ENCODE assay signal across 8 cellular contexts in the genomic region with DNA sequence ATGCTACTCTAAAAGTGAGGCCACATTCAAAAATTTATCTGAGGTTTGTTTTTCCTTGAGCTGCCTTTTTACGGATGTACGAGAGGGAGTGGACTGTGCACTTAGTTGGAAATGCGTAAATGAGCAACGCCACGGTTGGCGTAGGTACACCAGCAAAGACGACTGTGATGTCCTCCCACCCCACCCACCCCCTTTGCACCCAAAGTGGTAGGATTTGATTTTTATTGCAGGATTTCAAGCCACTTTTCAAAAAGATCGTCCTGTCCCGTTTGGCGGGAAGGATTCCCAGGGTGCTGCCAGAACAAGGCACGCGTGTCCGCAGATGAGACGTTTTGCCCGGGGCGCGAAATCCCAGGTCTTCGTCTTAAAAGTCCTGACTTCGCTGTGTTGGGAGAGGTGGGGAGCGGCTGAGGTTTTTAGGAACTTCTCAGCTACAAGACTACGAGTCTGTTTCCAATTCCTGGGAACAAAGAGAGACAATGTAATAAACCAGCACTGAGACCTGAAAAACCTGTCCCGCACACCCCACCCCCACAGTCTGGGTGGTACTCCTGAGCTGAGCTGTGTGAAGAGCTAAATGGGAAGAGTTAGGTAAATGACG. TPM values are rescaled to one million over a fixed set of nuclear protein-coding genes. Genes with fewer than 3 reads are reported as not detected.
DNase-seq lines count a peak whose midpoint lies in the region; TF ChIP-seq lines count a peak whose summit lies in the region.

No MANE protein-coding gene starts in this region.

- H3K36me3 Mint-ChIP-seq in dendritic cell treated with granulocyte-macrophage colony-stimulating factor and Interleukin-4, amounts not matched to agents 40 ng/mL and 50 ng/mL, for 4 days (ENCODE audit: low read depth): peaks cover 15% of the 10 kb centered on the region
- H3K36me3 Mint-ChIP-seq in mesothelial cell of epicardium: no peaks in the 10 kb centered on the region

- H3K9me3 Mint-ChIP-seq in dendritic cell treated with granulocyte-macrophage colony-stimulating factor and Interleukin-4, amounts not matched to agents 40 ng/mL and 50 ng/mL, for 4 days: no peaks in the 10 kb centered on the region
- no peaks in the 10 kb centered on the region for H3K9me3 Mint-ChIP-seq in mesothelial cell of epicardium

- peak overlapping the region; percentile 78 to 89 for H3K27ac ChIP-seq in uterus

- peaks cover 28% of the 10 kb centered on the region for H3K4me1 Mint-ChIP-seq in dendritic cell treated with granulocyte-macrophage colony-stimulating factor and Interleukin-4, amounts not matched to agents 40 ng/mL and 50 ng/mL, for 4 days (ENCODE audit: low read depth)
- peaks cover 36% of the 10 kb centered on the region for H3K4me1 Mint-ChIP-seq in mesothelial cell of epicardium

- no peaks in the 10 kb centered on the region for H3K27me3 ChIP-seq in uterus

- intact Hi-C loops in dendritic cell treated with granulocyte-macrophage colony-stimulating factor and Interleukin-4, amounts not matched to agents 40 ng/mL and 50 ng/mL, for 4 days (cut with micrococcal nuclease): loop anchor here (1.0 kb wide), 2 partner anchors 48 to 577 kb away; no protein-coding TSS in a partner anchor
- intact Hi-C loops in uterus (cut with DNase I; ENCODE audit: low total_unique reads): no loop called here

- H3K9me3 ChIP-seq in ES-I3 (ENCODE audit: control insufficient read depth, insufficient read depth, low read length) (no peaks in the 10 kb centered on the region), uterus (no peaks in the 10 kb centered on the region)

- no peak for TF ChIP-seq POLR2A in uterus (IDR thresholded peaks at IDR 0.05)

- peak overlapping the region; percentile 56 to 64 for H3K4me3 ChIP-seq in uterus

- DNase-seq in NCI-H345 treated with DMSO at 0.1 percent for 48 hours (lab: John Stamatoyannopoulos, UW; ENCODE audit: unreplicated experiment): peak; percentile 38
- DNase-seq in mesothelial cell of epicardium (ENCODE audit: low spot score in 2 of 2, unreplicated experiment in 2 of 2): peak in 1 of 2 experiments; percentile 71
- peak; percentile 33 to 39 for DNase-seq in uterus
- DNase-seq in GM03348 (ENCODE audit: low spot score): no peak
- no peak for DNase-seq in occipital lobe (lab: John Stamatoyannopoulos, UW)
- no peak for DNase-seq in globus pallidus (ENCODE audit: low spot score)

- H3K4me3 Mint-ChIP-seq in dendritic cell treated with granulocyte-macrophage colony-stimulating factor and Interleukin-4, amounts not matched to agents 40 ng/mL and 50 ng/mL, for 4 days: peak overlapping the region; percentile 76
- H3K4me3 Mint-ChIP-seq in mesothelial cell of epicardium: peak overlapping the region; percentile 83

- peaks cover 64% of the 10 kb centered on the region for H3K27me3 Mint-ChIP-seq in dendritic cell treated with granulocyte-macrophage colony-stimulating factor and Interleukin-4, amounts not matched to agents 40 ng/mL and 50 ng/mL, for 4 days
- H3K27me3 Mint-ChIP-seq in mesothelial cell of epicardium (ENCODE audit: low read depth): no peaks in the 10 kb centered on the region

- H3K27ac Mint-ChIP-seq in dendritic cell treated with granulocyte-macrophage colony-stimulating factor and Interleukin-4, amounts not matched to agents 40 ng/mL and 50 ng/mL, for 4 days: peak overlapping the region; percentile 47
- peak overlapping the region; percentile 98 for H3K27ac Mint-ChIP-seq in mesothelial cell of epicardium

- H3K36me3 ChIP-seq in ES-I3 (ENCODE audit: insufficient read depth, low read length) (peaks cover 6% of the 10 kb centered on the region; the same call in 1 of the 2 replicates), uterus (no peaks in the 10 kb centered on the region)

- H3K4me1 ChIP-seq in ES-I3 (ENCODE audit: insufficient read depth, low read length) (peaks cover 9% of the 10 kb centered on the region), uterus (no peaks in the 10 kb centered on the region)

- TF ChIP-seq CTCF in mesothelial cell of epicardium (IDR thresholded peaks at IDR 0.05; ENCODE audit: unreplicated experiment): no peak
- no peak for TF ChIP-seq CTCF in uterus (IDR thresholded peaks at IDR 0.05)

- peak overlapping the region; percentile 67 for H3K9ac ChIP-seq in ES-I3 (ENCODE audit: low read depth, low read length)

RNA-seq across cellular contexts. Expression of gene TLE1, which starts 1.0 kb away (rescaled TPM):
- total RNA-seq in mesothelial cell of epicardium (88.7 to 97.9 TPM (median 90.7 TPM) in 3 replicates), uterus (100 to 1,000 TPM in 1 of 4 donors, 10 to 100 TPM in 3; 31.0 to 124 (median 62.6) TPM), occipital lobe (49.4 TPM)

Comparison
In these comparisons a context has a peak if more than half of its experiments do, and no peak if none do; other contexts are left out.
1. DNase-seq: peak in NCI-H345 treated with DMSO at 0.1 percent for 48 hours (single experiment) and uterus (2 of 2); none in GM03348 (single experiment), occipital lobe (single experiment) and globus pallidus (single experiment).